Comparison of ENCODE assay signal across 8 cellular contexts in genomic region chr12:12441891-12442461, GRCh38.
DNase-seq lines count a peak whose midpoint lies in the region; ATAC-seq, FAIRE-seq and TF ChIP-seq lines count a peak whose summit lies in the region.

No MANE protein-coding gene starts in this region.

- H3K4me2 ChIP-seq in GM23248 (ENCODE audit: unreplicated experiment), result no peak overlapping the region

- H4K20me1 ChIP-seq in GM23248 (ENCODE audit: insufficient read depth), result no peaks in the 10 kb centered on the region

- no peaks in the 10 kb centered on the region for H3K9me3 ChIP-seq in effector memory CD4-positive, alpha-beta T cell (ENCODE audit: control insufficient read depth, low read length)
- H3K9me3 ChIP-seq in small intestine (ENCODE audit: control insufficient read depth, low read depth), result no peaks in the 10 kb centered on the region
- no peaks in the 10 kb centered on the region for H3K9me3 ChIP-seq in GM23248 (ENCODE audit: low read depth)

- no peak overlapping the region for H3K4me3 ChIP-seq in effector memory CD4-positive, alpha-beta T cell (ENCODE audit: insufficient read depth, low read depth, low read length, poor library complexity, severe bottlenecking)
- no peak overlapping the region for H3K4me3 ChIP-seq in small intestine (ENCODE audit: low read depth in 1 of 2, low read length in 2 of 2)
- H3K4me3 ChIP-seq in GM23248, result no peak overlapping the region

- peak overlapping the region; percentile 82 for H3K27ac ChIP-seq in effector memory CD4-positive, alpha-beta T cell (ENCODE audit: insufficient read depth, low read length, poor library complexity, severe bottlenecking)
- H3K27ac ChIP-seq in small intestine (ENCODE audit: low read depth in 1 of 2, low read length in 1 of 2) (peak overlapping the region; percentile 38 to 93), GM23248 (no peak overlapping the region)

- H3K9me2 ChIP-seq in GM23248 (ENCODE audit: insufficient read depth), result no peaks in the 10 kb centered on the region

- H3K9ac ChIP-seq in GM23248, result no peak overlapping the region

- peaks cover 5% of the 10 kb centered on the region for H3K9me3 Mint-ChIP-seq in activated CD4-positive, alpha-beta T cell treated with anti-CD3 and anti-CD28 coated beads for 36 hours (ENCODE audit: low read depth)
- H3K9me3 Mint-ChIP-seq in CD14-positive monocyte, result peaks cover 0 to 3% (median 0%) of the 10 kb centered on the region in 7 donors

- H3K36me3 Mint-ChIP-seq in activated CD4-positive, alpha-beta T cell treated with anti-CD3 and anti-CD28 coated beads for 36 hours (ENCODE audit: low read depth), result peaks cover 23% of the 10 kb centered on the region
- peaks cover 10 to 16% of the 10 kb centered on the region in 2 donors for H3K36me3 Mint-ChIP-seq in CD14-positive monocyte

- H3K27ac Mint-ChIP-seq in activated CD4-positive, alpha-beta T cell treated with anti-CD3 and anti-CD28 coated beads for 36 hours, result peak overlapping the region; percentile 98
- peak overlapping the region in 3 of 7 donors; percentile 25 to 81 (median 43) for H3K27ac Mint-ChIP-seq in CD14-positive monocyte

- TF ChIP-seq CTCF in GM20000 (IDR thresholded peaks at IDR 0.05; ENCODE audit: extremely low read depth, missing control alignments) (no peak), CD14-positive monocyte (IDR thresholded peaks at IDR 0.05) (no peak)

- H3K27me3 Mint-ChIP-seq in activated CD4-positive, alpha-beta T cell treated with anti-CD3 and anti-CD28 coated beads for 36 hours, result no peaks in the 10 kb centered on the region
- peaks cover 0 to 1% (median 0%) of the 10 kb centered on the region in 3 donors for H3K27me3 Mint-ChIP-seq in CD14-positive monocyte (ENCODE audit: low read depth in 3 of 3)

- H2AFZ ChIP-seq in GM23248, result no peak overlapping the region

- intact Hi-C loops in activated CD4-positive, alpha-beta T cell treated with anti-CD3 and anti-CD28 coated beads for 36 hours (cut with DNase I, micrococcal nuclease), result loop anchor here (1.0 to 5.0 kb wide), 7 partner anchors 14 to 255 kb away; partner anchors contain the start of gene DUSP16 (in 2 of the 2)
- intact Hi-C loops in CD14-positive monocyte (cut with micrococcal nuclease), result loop anchor here in 1 of 2 donors (10.0 kb wide), 2 partner anchors 57 to 123 kb away; partner anchors contain the start of gene DUSP16

- H3F3A ChIP-seq in GM23248 (ENCODE audit: insufficient read depth), result peaks cover 18% of the 10 kb centered on the region; the same call in 1 of the 2 replicates

- H3K36me3 ChIP-seq in effector memory CD4-positive, alpha-beta T cell (ENCODE audit: control insufficient read depth, insufficient read depth, low read length), result peaks cover under 1% of the 10 kb centered on the region
- H3K36me3 ChIP-seq in small intestine (ENCODE audit: control insufficient read depth in 2 of 2, insufficient read depth in 2 of 2, low read length in 2 of 2) (no peaks in the 10 kb centered on the region), GM23248 (ENCODE audit: low read depth) (no peaks in the 10 kb centered on the region)

- POLR2A ChIA-PET in activated CD4-positive, alpha-beta T cell treated with anti-CD3 and anti-CD28 coated beads for 36 hours (lab: Charles Lee), result interaction anchor here (0.5 to 1.8 kb wide), 17 partner anchors 11 to 284 kb away, joined by 3 to 15 read pairs (median 5); no protein-coding TSS in a partner anchor

- DNase-seq in GM20000 (ENCODE audit: low spot score), result peak; percentile 45
- peak; percentile 70 for DNase-seq in activated CD4-positive, alpha-beta T cell treated with anti-CD3 and anti-CD28 coated beads for 36 hours
- peak; percentile 39 to 62 (median 60) for DNase-seq in effector memory CD4-positive, alpha-beta T cell
- DNase-seq in small intestine, result peak; percentile 47
- no peak for DNase-seq in CD14-positive monocyte (ENCODE audit: low spot score)
- DNase-seq in GM23248, result no peak

- FAIRE-seq in small intestine (lab: Jason Lieb, UNC), result no peak

- H3K4me1 Mint-ChIP-seq in activated CD4-positive, alpha-beta T cell treated with anti-CD3 and anti-CD28 coated beads for 36 hours, result peaks cover 79% of the 10 kb centered on the region
- H3K4me1 Mint-ChIP-seq in CD14-positive monocyte, result peaks cover 13% of the 10 kb centered on the region

- in situ Hi-C loops in GM23248 (cut with MboI), result no loop called here

- 63 to 77% (median 65%) methylated on average over 3 of the region's 3 CpGs for WGBS in small intestine, 3 donors
- WGBS in GM23248 (ENCODE audit: low coverage in 1 of 2, low lambda C conversion rate in 2 of 2, missing lambda C conversion rate in 2 of 2), 2 experiments, result 94 to 98% methylated on average over 3 of the region's 3 CpGs

- peak; percentile 74 for ATAC-seq in activated CD4-positive, alpha-beta T cell treated with anti-CD3 and anti-CD28 coated beads for 36 hours
- no peak for ATAC-seq in GM21619 (IDR thresholded peaks at IDR 0.05; ENCODE audit: unreplicated experiment)
- ATAC-seq in GM18520 (IDR thresholded peaks at IDR 0.05; ENCODE audit: unreplicated experiment), result no peak

- peaks cover 41% of the 10 kb centered on the region for H3K4me1 ChIP-seq in effector memory CD4-positive, alpha-beta T cell (ENCODE audit: control insufficient read depth, insufficient read depth, low read length, poor library complexity, severe bottlenecking)
- H3K4me1 ChIP-seq in small intestine (ENCODE audit: control insufficient read depth in 2 of 2, insufficient read depth in 1 of 2, low read depth in 1 of 2, low read length in 1 of 2) (peaks cover 0 to 18% of the 10 kb centered on the region in 2 donors), GM23248 (ENCODE audit: insufficient read depth) (peaks cover 13% of the 10 kb centered on the region)

- peak overlapping the region; percentile 46 for H3K4me3 Mint-ChIP-seq in activated CD4-positive, alpha-beta T cell treated with anti-CD3 and anti-CD28 coated beads for 36 hours
- H3K4me3 Mint-ChIP-seq in CD14-positive monocyte, result no peak overlapping the region

- H3K27me3 ChIP-seq in effector memory CD4-positive, alpha-beta T cell (replicated peaks; ENCODE audit: control insufficient read depth, insufficient read depth, low read length, poor library complexity, severe bottlenecking), result no peaks in the 10 kb centered on the region
- no peaks in the 10 kb centered on the region for H3K27me3 ChIP-seq in small intestine (ENCODE audit: control insufficient read depth in 2 of 2, insufficient read depth in 2 of 2, low read length in 2 of 2)
- H3K27me3 ChIP-seq in GM23248 (replicated peaks; ENCODE audit: insufficient read depth), result no peaks in the 10 kb centered on the region

- no peaks in the 10 kb centered on the region for H3K79me2 ChIP-seq in GM23248 (ENCODE audit: insufficient read depth)

- CTCF ChIA-PET in activated CD4-positive, alpha-beta T cell treated with anti-CD3 and anti-CD28 coated beads for 36 hours (lab: Charles Lee), result interaction anchor here (0.5 to 2.7 kb wide), 12 partner anchors 13 to 432 kb away, joined by 3 to 8 read pairs (median 5); partner anchors contain the start of gene DUSP16

Comparison
In these comparisons a context has a peak if more than half of its experiments do, and no peak if none do; other contexts are left out.
1. DNase-seq: peak in GM20000 (single experiment), activated CD4-positive, alpha-beta T cell treated with anti-CD3 and anti-CD28 coated beads for 36 hours (single experiment), effector memory CD4-positive, alpha-beta T cell (3 of 3) and small intestine (single experiment); none in CD14-positive monocyte (single experiment) and GM23248 (single experiment).